ENCODE assay signal across 8 cellular contexts in genomic region chr2:65300134-65300771, GRCh38.
A peak's percentile ranks its signal among the peaks of the same experiment; 100 is the strongest.
DNase-seq lines count a peak whose midpoint lies in the region; ATAC-seq, FAIRE-seq and TF ChIP-seq lines count a peak whose summit lies in the region.

No MANE protein-coding gene starts in this region.

- peak overlapping the region; percentile 91 for H3K27ac Mint-ChIP-seq in astrocyte (ENCODE audit: unreplicated experiment)

- peak overlapping the region; percentile 1 for H3K4me3 ChIP-seq in astrocyte (ENCODE audit: insufficient read depth, low read depth, low read length)

- H3K4me1 Mint-ChIP-seq in astrocyte (ENCODE audit: low read depth, unreplicated experiment) = peaks cover 47% of the 10 kb centered on the region

- DNase-seq in HT1080 (ENCODE audit: low read depth) (peak; percentile 44), astrocyte (ENCODE audit: low read depth) (peak; percentile 77), kidney tubule cell (ENCODE audit: low spot score) (peak; percentile 35), substantia nigra (lab: John Stamatoyannopoulos, UW) (peak in 38 of 49 donors; percentile 4 to 78 (median 21)), putamen (ENCODE audit: low spot score) (no peak), SIG-M5 treated with dmso at 0.1 percent for 504 hours (lab: John Stamatoyannopoulos, UW; ENCODE audit: unreplicated experiment) (no peak)

- H3K9me3 Mint-ChIP-seq in astrocyte (ENCODE audit: unreplicated experiment) = no peaks in the 10 kb centered on the region

- ATAC-seq in GM18511 (IDR thresholded peaks at IDR 0.05; ENCODE audit: unreplicated experiment) (no peak), GM21619 (IDR thresholded peaks at IDR 0.05; ENCODE audit: unreplicated experiment) (no peak)

- H3K9me3 ChIP-seq in astrocyte (ENCODE audit: insufficient read depth, low read depth, low read length) = no peaks in the 10 kb centered on the region

- peaks cover 33% of the 10 kb centered on the region for H3K4me1 ChIP-seq in astrocyte (ENCODE audit: insufficient read depth, low read length)

- H3K27me3 ChIP-seq in astrocyte (ENCODE audit: insufficient read depth, low read length) = no peaks in the 10 kb centered on the region

- peak overlapping the region; percentile 64 for H3K9ac ChIP-seq in astrocyte (ENCODE audit: low read length)

- no peaks in the 10 kb centered on the region for H3K27me3 Mint-ChIP-seq in astrocyte (ENCODE audit: low read depth, unreplicated experiment)

- H2AFZ ChIP-seq in astrocyte (ENCODE audit: low read depth, low read length) = no peak overlapping the region

- no peak for TF ChIP-seq CTCF in astrocyte (IDR thresholded peaks at IDR 0.05; ENCODE audit: insufficient read depth, low read depth, low read length)

- no peaks in the 10 kb centered on the region for H3K36me3 ChIP-seq in astrocyte (ENCODE audit: insufficient read depth, low read length)

- H4K20me1 ChIP-seq in astrocyte (ENCODE audit: insufficient read depth, low read length) = peaks cover 9% of the 10 kb centered on the region

- no peaks in the 10 kb centered on the region for H3K79me2 ChIP-seq in astrocyte (ENCODE audit: insufficient read depth, low read length)

- peak overlapping the region; percentile 27 for H3K4me3 Mint-ChIP-seq in astrocyte (ENCODE audit: unreplicated experiment)

- peaks cover 3% of the 10 kb centered on the region for H3K36me3 Mint-ChIP-seq in astrocyte (ENCODE audit: low read depth, unreplicated experiment)

- H3K4me2 ChIP-seq in astrocyte (ENCODE audit: low read length) = peak overlapping the region; percentile 82

- FAIRE-seq in astrocyte (lab: Jason Lieb, UNC) = no peak

- H3K27ac ChIP-seq in astrocyte (ENCODE audit: low read depth, low read length) (peak overlapping the region; percentile 74), substantia nigra (ENCODE audit: low read depth, low read length, poor library complexity, severe bottlenecking) (no peak overlapping the region)

Comparison
In these comparisons a context has a peak if more than half of its experiments do, and no peak if none do; other contexts are left out.
1. DNase-seq: peak in HT1080 (single experiment), astrocyte (single experiment), kidney tubule cell (single experiment) and substantia nigra (38 of 49); none in putamen (single experiment) and SIG-M5 treated with dmso at 0.1 percent for 504 hours (single experiment).